In the genomic region with DNA sequence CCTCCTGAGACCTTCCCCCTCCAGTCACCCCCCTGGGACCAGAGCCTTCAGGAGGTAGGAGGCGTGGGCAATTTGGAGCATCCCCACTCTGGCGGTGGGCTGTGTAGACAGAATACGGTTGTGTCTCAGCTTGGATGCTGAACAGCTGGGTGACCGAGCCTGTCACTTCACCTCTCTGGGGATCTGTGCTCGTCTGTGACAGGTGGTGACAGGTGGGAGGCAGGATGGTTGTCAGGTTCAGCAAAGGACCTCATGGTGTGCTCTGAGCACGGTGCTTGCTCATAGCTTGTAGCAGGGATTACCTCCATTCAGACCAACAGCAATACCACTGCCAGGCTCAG, we compare ENCODE assay signal across 22 cellular contexts.
DNase-seq lines count a peak whose midpoint lies in the region; ATAC-seq and TF ChIP-seq lines count a peak whose summit lies in the region.
"Had no signal": no experiment of that assay in that cellular context is flagged by ENCODE, and none has a peak within 500 bp of the region (broad histone marks: within the 10 kb centered on the region; RNA-seq: fewer than 3 reads in every experiment).

No MANE protein-coding gene starts in this region.

- 91 to 100% methylated on average over 2 to 6 of the region's 6 CpGs for WGBS in endodermal cell (ENCODE audit: insufficient coverage in 1 of 2, insufficient read length in 1 of 2), 2 experiments
- 90 to 100% methylated on average over 5 to 6 of the region's 6 CpGs for WGBS in testis, 2 donors

- no peak overlapping the region for H3K27ac Mint-ChIP-seq in endodermal cell
- no peak overlapping the region for H3K27ac Mint-ChIP-seq in activated naive CD4-positive, alpha-beta T cell treated with anti-CD3 and anti-CD28 coated beads, Interleukin-2, amount 10 ng/mL, durations not matched to agents 7 days and 5 days
- H3K27ac Mint-ChIP-seq: activated naive CD8-positive, alpha-beta T cell treated with anti-CD3 and anti-CD28 coated beads, Interleukin-2, amount 50 U/mL, for 24 hours; activated T-helper 17 cell treated with anti-CD3 and anti-CD28 coated beads, Interleukin-2, amount 50 U/mL, for 72 hours; mesothelial cell of epicardium; nephron progenitor cell had no signal

- H3K9ac ChIP-seq in endodermal cell (ENCODE audit: extremely low read depth, low read length, poor library complexity, severe bottlenecking) = no peak overlapping the region

- H3K36me3 ChIP-seq in endodermal cell (ENCODE audit: control insufficient read depth, insufficient read depth, low read length) (no peaks in the 10 kb centered on the region), testis (ENCODE audit: low read depth, missing control alignments) (no peaks in the 10 kb centered on the region)
- H3K36me3 ChIP-seq: colonic mucosa had no signal

- peak in 2 of 3 experiments; percentile 7 to 30 for DNase-seq in NCI-H1417 (lab: John Stamatoyannopoulos, UW)
- no peak for DNase-seq in NCI-H1417 treated with DMSO at 0.1 percent for 48 hours (lab: John Stamatoyannopoulos, UW)
- peak; percentile 71 for DNase-seq in NCI-H345 treated with DMSO at 0.1 percent for 48 hours (lab: John Stamatoyannopoulos, UW; ENCODE audit: unreplicated experiment)
- peak; percentile 41 for DNase-seq in endodermal cell
- DNase-seq in testis = peak; percentile 10
- no peak for DNase-seq in NCI-H2227 (lab: John Stamatoyannopoulos, UW; ENCODE audit: unreplicated experiment)
- DNase-seq in activated naive CD4-positive, alpha-beta T cell treated with anti-CD3 and anti-CD28 coated beads, Interleukin-2, amount 10 ng/mL, durations not matched to agents 7 days and 5 days = no peak
- DNase-seq: activated CD4-positive, alpha-beta T cell treated with anti-CD3 and anti-CD28 coated beads for 1 hour; activated naive CD8-positive, alpha-beta T cell treated with anti-CD3 and anti-CD28 coated beads, Interleukin-2, amount 50 U/mL, for 24 hours; colonic mucosa; Kasumi-1; NCI-H1092 treated with DMSO at 0.1 percent for 48 hours; NCI-H226; nephron progenitor cell; stimulated activated CD4-positive, alpha-beta T cell treated with anti-CD3 and anti-CD28 coated beads, Interleukin-4, amount 100 ng/mL, for 24 hours had no signal

- H3K27ac ChIP-seq in endodermal cell (ENCODE audit: low read depth, low read length) (no peak overlapping the region), testis (no peak overlapping the region)
- H3K27ac ChIP-seq: 22Rv1, body of pancreas, colonic mucosa had no signal

- H3K36me3 Mint-ChIP-seq in endodermal cell (ENCODE audit: low read depth) = no peaks in the 10 kb centered on the region
- no peaks in the 10 kb centered on the region for H3K36me3 Mint-ChIP-seq in activated naive CD4-positive, alpha-beta T cell treated with anti-CD3 and anti-CD28 coated beads, Interleukin-2, amount 10 ng/mL, durations not matched to agents 7 days and 5 days
- H3K36me3 Mint-ChIP-seq: mesothelial cell of epicardium had no signal

- H3K4me1 ChIP-seq in endodermal cell (ENCODE audit: control insufficient read depth, insufficient read depth, low read length) (peaks cover 5% of the 10 kb centered on the region), testis (peaks cover 7% of the 10 kb centered on the region)
- H3K4me1 ChIP-seq: body of pancreas, Caco-2, colonic mucosa had no signal

- H3K9me3 Mint-ChIP-seq in endodermal cell = no peaks in the 10 kb centered on the region
- no peaks in the 10 kb centered on the region for H3K9me3 Mint-ChIP-seq in activated naive CD4-positive, alpha-beta T cell treated with anti-CD3 and anti-CD28 coated beads, Interleukin-2, amount 10 ng/mL, durations not matched to agents 7 days and 5 days
- H3K9me3 Mint-ChIP-seq: activated naive CD8-positive, alpha-beta T cell treated with anti-CD3 and anti-CD28 coated beads, Interleukin-2, amount 50 U/mL, for 24 hours; activated T-helper 17 cell treated with anti-CD3 and anti-CD28 coated beads, Interleukin-2, amount 50 U/mL, for 72 hours had no signal

- intact Hi-C loops in testis (cut with DNase I; ENCODE audit: low total_unique reads) = no loop called here

- TF ChIP-seq CTCF in endodermal cell (conservative IDR thresholded peaks at IDR 0.05) = no peak
- TF ChIP-seq CTCF in testis (IDR thresholded peaks at IDR 0.05) = no peak

- H3K27me3 ChIP-seq in endodermal cell (ENCODE audit: control insufficient read depth, insufficient read depth, low read length, poor library complexity, severe bottlenecking) (no peaks in the 10 kb centered on the region), testis (no peaks in the 10 kb centered on the region)
- H3K27me3 ChIP-seq: body of pancreas, colonic mucosa had no signal

- H3K4me1 Mint-ChIP-seq in endodermal cell = peaks cover 1% of the 10 kb centered on the region
- H3K4me1 Mint-ChIP-seq in activated naive CD4-positive, alpha-beta T cell treated with anti-CD3 and anti-CD28 coated beads, Interleukin-2, amount 10 ng/mL, durations not matched to agents 7 days and 5 days = no peaks in the 10 kb centered on the region
- H3K4me1 Mint-ChIP-seq: activated T-helper 17 cell treated with anti-CD3 and anti-CD28 coated beads, Interleukin-2, amount 50 U/mL, for 72 hours had no signal

- TF ChIP-seq POLR2A in testis (IDR thresholded peaks at IDR 0.05) = no peak

- H3K4me3 Mint-ChIP-seq in endodermal cell = no peak overlapping the region
- no peak overlapping the region for H3K4me3 Mint-ChIP-seq in activated naive CD4-positive, alpha-beta T cell treated with anti-CD3 and anti-CD28 coated beads, Interleukin-2, amount 10 ng/mL, durations not matched to agents 7 days and 5 days
- H3K4me3 Mint-ChIP-seq: activated naive CD8-positive, alpha-beta T cell treated with anti-CD3 and anti-CD28 coated beads, Interleukin-2, amount 50 U/mL, for 24 hours; activated T-helper 17 cell treated with anti-CD3 and anti-CD28 coated beads, Interleukin-2, amount 50 U/mL, for 72 hours; mesothelial cell of epicardium; nephron progenitor cell had no signal

- H3K27me3 Mint-ChIP-seq in endodermal cell (ENCODE audit: insufficient read depth) = peaks cover 5% of the 10 kb centered on the region
- H3K27me3 Mint-ChIP-seq in activated naive CD4-positive, alpha-beta T cell treated with anti-CD3 and anti-CD28 coated beads, Interleukin-2, amount 10 ng/mL, durations not matched to agents 7 days and 5 days = peaks cover 5% of the 10 kb centered on the region
- H3K27me3 Mint-ChIP-seq: activated naive CD8-positive, alpha-beta T cell treated with anti-CD3 and anti-CD28 coated beads, Interleukin-2, amount 50 U/mL, for 24 hours; activated T-helper 17 cell treated with anti-CD3 and anti-CD28 coated beads, Interleukin-2, amount 50 U/mL, for 72 hours had no signal

- ATAC-seq in GM18858 (IDR thresholded peaks at IDR 0.05; ENCODE audit: unreplicated experiment) = no peak
- ATAC-seq: activated naive CD8-positive, alpha-beta T cell treated with anti-CD3 and anti-CD28 coated beads, Interleukin-2, amount 50 U/mL, for 24 hours; body of pancreas; left lobe of liver had no signal

- H3K9me3 ChIP-seq in endodermal cell (ENCODE audit: control insufficient read depth, low read length) (no peaks in the 10 kb centered on the region), testis (no peaks in the 10 kb centered on the region)
- H3K9me3 ChIP-seq: body of pancreas, colonic mucosa had no signal

- no peak overlapping the region for H3K4me3 ChIP-seq in endodermal cell (ENCODE audit: low read length)
- H3K4me3 ChIP-seq in testis = no peak overlapping the region
- H3K4me3 ChIP-seq: body of pancreas, colonic mucosa had no signal

- CTCF ChIA-PET in activated naive CD4-positive, alpha-beta T cell treated with anti-CD3 and anti-CD28 coated beads, Interleukin-2, amount 10 ng/mL, durations not matched to agents 7 days and 5 days (lab: Charles Lee) = no interaction called here

Comparison
In these comparisons a context has a peak if more than half of its experiments do, and no peak if none do; other contexts are left out.
1. DNase-seq: peak in NCI-H1417 (2 of 3), NCI-H345 treated with DMSO at 0.1 percent for 48 hours (single experiment), endodermal cell (single experiment) and testis (single experiment); none in NCI-H1417 treated with DMSO at 0.1 percent for 48 hours (single experiment), NCI-H2227 (single experiment) and activated naive CD4-positive, alpha-beta T cell treated with anti-CD3 and anti-CD28 coated beads, Interleukin-2, amount 10 ng/mL, durations not matched to agents 7 days and 5 days (single experiment).